ENCODE assay signal across 9 cellular contexts in genomic region chr4:163631288-163631687, GRCh38.
"Had no signal": no experiment of that assay in that cellular context is flagged by ENCODE, and none has a peak within 500 bp of the region (broad histone marks: within the 10 kb centered on the region; RNA-seq: fewer than 3 reads in every experiment).

No MANE protein-coding gene starts in this region.

- H3K9ac ChIP-seq: GM23248 had no signal

- H3K4me3 Mint-ChIP-seq: GM23338, H9, HFFc6 had no signal

- DNase-seq: GM23248, GOT3, H7, H9, HCEC 1CT, HFFc6 had no signal

- H3K27ac ChIP-seq: GM23248 had no signal

- H3K27ac Mint-ChIP-seq: GM23338, H9, HFFc6 had no signal

- ATAC-seq: GM23338, HCT116 had no signal

- H2AFZ ChIP-seq: GM23248, GM23338 had no signal

- H3K4me1 ChIP-seq: HAP-1 had no signal

- H3K4me3 ChIP-seq: GM23248, GM23338, HAP-1 had no signal

- H3K9me3 ChIP-seq: HAP-1 had no signal

- H3K4me2 ChIP-seq: GM23338 had no signal

- H3K4me1 Mint-ChIP-seq: GM23338 had no signal

- H3K36me3 ChIP-seq: HAP-1 had no signal
